In the genomic region with DNA sequence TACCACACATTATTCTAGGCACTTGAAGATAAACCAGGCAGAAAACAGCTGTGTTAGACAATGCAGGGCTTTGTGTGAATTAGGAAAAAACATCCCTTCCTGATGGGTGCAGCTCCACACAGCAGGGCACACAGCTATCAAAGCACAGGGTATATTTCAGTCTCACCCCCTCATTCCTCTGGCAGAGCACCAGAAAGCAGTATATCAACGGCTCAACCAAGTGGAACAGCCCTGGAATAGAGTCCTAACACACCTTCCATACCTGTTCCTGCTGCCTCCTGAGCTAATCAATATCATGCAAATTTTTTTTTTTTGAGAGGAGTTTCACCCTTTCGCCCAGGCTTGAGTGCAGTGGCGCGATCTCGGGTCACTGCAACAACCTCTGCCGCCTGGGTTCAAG, we compare ENCODE assay signal across 20 cellular contexts. TPM values are rescaled to one million over a fixed set of nuclear protein-coding genes. Genes with fewer than 3 reads are reported as not detected.
DNase-seq lines count a peak whose midpoint lies in the region; ATAC-seq, FAIRE-seq and TF ChIP-seq lines count a peak whose summit lies in the region.
"Had no signal": no experiment of that assay in that cellular context is flagged by ENCODE, and none has a peak within 500 bp of the region (broad histone marks: within the 10 kb centered on the region; RNA-seq: fewer than 3 reads in every experiment).

No MANE protein-coding gene starts in this region.

- TF ChIP-seq EP300 in HepG2 (IDR thresholded peaks at IDR 0.05; ENCODE audit: low read depth in 2 of 2, low read length in 2 of 2) = no peak
- no peak for TF ChIP-seq EP300 in HepG2 (CRISPR knock-in tag; IDR thresholded peaks at IDR 0.05; ENCODE audit: borderline replicate concordance)

- ATAC-seq in HepG2 (no peak), mucosa of descending colon (peak; percentile 41), GM21825 (IDR thresholded peaks at IDR 0.05; ENCODE audit: unreplicated experiment) (no peak), HG03159 (IDR thresholded peaks at IDR 0.05; ENCODE audit: unreplicated experiment) (no peak)
- ATAC-seq: activated naive CD8-positive, alpha-beta T cell treated with anti-CD3 and anti-CD28 coated beads, Interleukin-2, amount 50 U/mL, for 24 hours; HCT116 had no signal

- no peaks in the 10 kb centered on the region for H3K79me2 ChIP-seq in HepG2 (ENCODE audit: insufficient read depth, low read length)

- peak overlapping the region in 2 of 3 donors; percentile 52 to 63 for H3K4me3 ChIP-seq in liver (ENCODE audit: low read depth in 1 of 3, low read length in 3 of 3)
- H3K4me3 ChIP-seq in HepG2 (replicated peaks in 1 of 3; ENCODE audit: insufficient read depth in 1 of 3, low read depth in 2 of 3, low read length in 3 of 3) = no peak overlapping the region
- no peak overlapping the region for H3K4me3 ChIP-seq in mucosa of descending colon
- H3K4me3 ChIP-seq: BLaER1 treated with 17β-estradiol and CSF1 and Interleukin-3, amounts not matched to agents 10 nM and 100 nM; SJCRH30 had no signal

- BruUV-seq in HepG2 (replicated peaks; lab: Mats Ljungman, UMichigan) = no TSS peak

- no peak for FAIRE-seq in HepG2 (lab: Jason Lieb, UNC)
- FAIRE-seq: colon had no signal

- H3K9me3 ChIP-seq in liver (ENCODE audit: control insufficient read depth in 4 of 4, low read length in 3 of 4) = no peaks in the 10 kb centered on the region
- no peaks in the 10 kb centered on the region for H3K9me3 ChIP-seq in HepG2 (ENCODE audit: low read length)
- no peaks in the 10 kb centered on the region for H3K9me3 ChIP-seq in mucosa of descending colon
- H3K9me3 ChIP-seq: BLaER1 treated with 17β-estradiol and CSF1 and Interleukin-3, amounts not matched to agents 10 nM and 100 nM; psoas muscle; SJCRH30 had no signal

- TF ChIP-seq RAD21 in liver (IDR thresholded peaks at IDR 0.05) (no peak), HepG2 (CRISPR knock-in tag; IDR thresholded peaks at IDR 0.05) (no peak)

- H3K27ac ChIP-seq in liver (ENCODE audit: low read depth in 1 of 2, low read length in 2 of 2) (peak overlapping the region; percentile 36 to 59), HepG2 (ENCODE audit: extremely low read length, insufficient read depth, low read length) (no peak overlapping the region)
- H3K27ac ChIP-seq: psoas muscle, SJCRH30, VCaP had no signal

- 34% methylated on average over 6 of the region's 6 CpGs for WGBS in liver
- 89% methylated on average over 6 of the region's 6 CpGs for WGBS in HepG2 (ENCODE audit: low lambda C conversion rate)

- DNase-seq in HepG2 (ENCODE audit: low spot score) = no peak
- DNase-seq in NCI-H526 treated with DMSO at 0.1 percent for 48 hours (lab: John Stamatoyannopoulos, UW) = peak; percentile 75
- peak in 1 of 3 donors; percentile 15 for DNase-seq in mucosa of descending colon
- DNase-seq in NCI-H146 treated with DMSO at 0.1 percent for 48 hours (lab: John Stamatoyannopoulos, UW; ENCODE audit: unreplicated experiment) = no peak
- DNase-seq in kidney glomerular epithelial cell (lab: John Stamatoyannopoulos, UW) = no peak
- DNase-seq: activated CD4-positive, alpha-beta T cell treated with anti-CD3 and anti-CD28 coated beads, Interleukin-2, amount 50 U/mL, for 4 hours; activated effector memory CD4-positive, alpha-beta T cell treated with Interleukin-2 at 50 U/mL for 16 hours; activated naive CD8-positive, alpha-beta T cell treated with anti-CD3 and anti-CD28 coated beads, Interleukin-2, amount 50 U/mL, for 24 hours; Calu3; endodermal cell; NCI-H1436 treated with DMSO at 0.1 percent for 48 hours; SJCRH30 had no signal

- no peaks in the 10 kb centered on the region for H4K20me1 ChIP-seq in HepG2 (ENCODE audit: insufficient read depth, low read length)

- no peaks in the 10 kb centered on the region for H3K27me3 ChIP-seq in liver (ENCODE audit: control insufficient read depth in 4 of 4, insufficient read depth in 4 of 4, low read length in 3 of 4)
- H3K27me3 ChIP-seq in HepG2 (ENCODE audit: control insufficient read depth in 1 of 2, insufficient read depth in 2 of 2, low read length in 2 of 2) = no peaks in the 10 kb centered on the region
- H3K27me3 ChIP-seq: BLaER1 treated with 17β-estradiol and CSF1 and Interleukin-3, amounts not matched to agents 10 nM and 100 nM; SJCRH30 had no signal

- TF ChIP-seq CTCF in liver (IDR thresholded peaks at IDR 0.05; ENCODE audit: low read depth, low read length, missing input control) (no peak), HepG2 (CRISPR knock-in tag; IDR thresholded peaks at IDR 0.05) (no peak), mucosa of descending colon (IDR thresholded peaks at IDR 0.05) (no peak)

- in situ Hi-C loops in HepG2 (cut with HindIII; ENCODE audit: extremely low pct_ligation_motif_present, low pct_unique_long_range_greater_than_20kb) = no loop called here

- intact Hi-C loops in HepG2 (cut with micrococcal nuclease; ENCODE audit: unreplicated experiment) = no loop called here
- intact Hi-C loops in mucosa of descending colon (cut with DNase I, micrococcal nuclease) = no loop called here

- H3K9ac ChIP-seq in liver (ENCODE audit: low read depth in 1 of 2, low read length in 2 of 2) = peak overlapping the region in 1 of 2 donors; percentile 55
- no peak overlapping the region for H3K9ac ChIP-seq in HepG2 (ENCODE audit: insufficient read depth, low read depth, low read length)
- H3K9ac ChIP-seq: BLaER1 treated with 17β-estradiol and CSF1 and Interleukin-3, amounts not matched to agents 10 nM and 100 nM had no signal

- H3K36me3 ChIP-seq in liver (ENCODE audit: control insufficient read depth in 4 of 4, insufficient read depth in 3 of 4, low read depth in 1 of 4, low read length in 3 of 4) (no peaks in the 10 kb centered on the region), HepG2 (replicated peaks in 1 of 2; ENCODE audit: control insufficient read depth in 1 of 2, insufficient read depth in 2 of 2, low read length in 2 of 2) (no peaks in the 10 kb centered on the region), mucosa of descending colon (ENCODE audit: low read depth) (no peaks in the 10 kb centered on the region)
- H3K36me3 ChIP-seq: SJCRH30 had no signal

- no peak overlapping the region for H3K4me2 ChIP-seq in HepG2 (ENCODE audit: low read depth, low read length)

- POLR2A ChIA-PET in HepG2 (lab: Yijun Ruan, JAX) = no interaction called here

- H3K4me1 ChIP-seq in liver (ENCODE audit: control insufficient read depth in 4 of 4, insufficient read depth in 4 of 4, low read length in 3 of 4) = peaks cover 0 to 10% (median 4%) of the 10 kb centered on the region in 4 donors
- no peaks in the 10 kb centered on the region for H3K4me1 ChIP-seq in HepG2 (ENCODE audit: insufficient read depth, low read length)
- no peaks in the 10 kb centered on the region for H3K4me1 ChIP-seq in mucosa of descending colon (ENCODE audit: low read depth)
- H3K4me1 ChIP-seq: psoas muscle, SJCRH30 had no signal

- CTCF ChIA-PET in HepG2 (lab: Yijun Ruan, JAX; ENCODE audit: low intra/inter-chr PET ratio, low total read pairs) = no interaction called here

- no peak for TF ChIP-seq POLR2A in HepG2 (IDR thresholded peaks at IDR 0.05; ENCODE audit: insufficient read depth in 1 of 2, low read depth in 2 of 2, low read length in 2 of 2)

- no peak overlapping the region for H2AFZ ChIP-seq in HepG2 (ENCODE audit: low read length)

TF ChIP-seq in liver, 16 proteins besides CTCF, POLR2A, EP300 and RAD21 (continues in another document):
- no peak for TF ChIP-seq RXRA (IDR thresholded peaks at IDR 0.05)
- no peak for TF ChIP-seq HNF4G (IDR thresholded peaks at IDR 0.05)
- TF ChIP-seq NR2F2 (IDR thresholded peaks at IDR 0.05) = no peak
- TF ChIP-seq GABPA (IDR thresholded peaks at IDR 0.05 in 1 of 2, conservative IDR thresholded peaks at IDR 0.05 in 1 of 2) = no peak
- TF ChIP-seq FOXA2 (IDR thresholded peaks at IDR 0.05) = no peak
- no peak for TF ChIP-seq JUND (IDR thresholded peaks at IDR 0.05)
- TF ChIP-seq TAF1 (conservative IDR thresholded peaks at IDR 0.05) = no peak

TF ChIP-seq in HepG2, 621 proteins besides CTCF, POLR2A, EP300 and RAD21 (continues in another document):
- TF ChIP-seq PAWR (CRISPR knock-in tag; IDR thresholded peaks at IDR 0.05; ENCODE audit: borderline replicate concordance) = no peak

RNA-seq across cellular contexts. Expression of gene LYST, which starts 32.1 kb away (rescaled TPM):
- total RNA-seq in liver (10 to 100 TPM; 19.9 to 45.9 TPM), HepG2 (2016; rRNA removed; fragmentation: Illumina TruSeq; extraction: Trizol) (2.5 and 2.7 TPM in 2 replicates), mucosa of descending colon (10 to 100 TPM; 24.0 to 32.3 (median 26.7) TPM)
- polyA plus RNA-seq in liver (1 to 10 TPM; 3.4 to 8.4 TPM), HepG2 (2011; rRNA removed) (0.91 and 1.3 TPM in 2 replicates)
- 2.5 and 2.8 TPM in 2 replicates for total RNA-seq in HepG2 (2016; cell fraction: cytosol; rRNA removed; fragmentation: Illumina TruSeq; extraction: Trizol; ENCODE audit: low read depth)
- total RNA-seq in HepG2 (2016; cell fraction: insoluble cytoplasmic fraction; rRNA removed; fragmentation: Illumina TruSeq; extraction: Trizol) = 2.8 and 3.0 TPM in 2 replicates
- total RNA-seq in HepG2 (2016; cell fraction: membrane; rRNA removed; fragmentation: Illumina TruSeq; extraction: Trizol) = 1.3 and 1.6 TPM in 2 replicates
- total RNA-seq in HepG2 (2016; cell fraction: nucleus; rRNA removed; fragmentation: Illumina TruSeq; extraction: Trizol) = 5.8 and 6.4 TPM in 2 replicates
- 0.55 and 1.0 TPM in 2 replicates for polyA plus RNA-seq in HepG2 (2011; cell fraction: cytosol; rRNA removed)
- polyA plus RNA-seq in HepG2 (2011; cell fraction: nucleus; rRNA removed) = 1.5 and 1.6 TPM in 2 replicates
- 0.80 and 0.81 TPM in 2 replicates for polyA plus RNA-seq in HepG2 (2012)
- 2.1 and 2.9 TPM in 2 replicates for polyA plus RNA-seq in HepG2 (2016; cell fraction: cytosol; fragmentation: Illumina TruSeq; extraction: Trizol; ENCODE audit: low read depth)
- 2.1 and 2.2 TPM in 2 replicates for polyA plus RNA-seq in HepG2 (2016; cell fraction: insoluble cytoplasmic fraction; fragmentation: Illumina TruSeq; extraction: Trizol; ENCODE audit: low read depth)
- polyA plus RNA-seq in HepG2 (2016; cell fraction: membrane; fragmentation: Illumina TruSeq; extraction: Trizol; ENCODE audit: low read depth) = 1.7 and 1.8 TPM in 2 replicates
- polyA plus RNA-seq in HepG2 (2016; cell fraction: nucleus; fragmentation: Illumina TruSeq; extraction: Trizol; ENCODE audit: insufficient read depth, low read depth) = 3.3 and 5.1 TPM in 2 replicates
- polyA minus RNA-seq in HepG2 (2011; rRNA and poly(A)+ RNA removed; ENCODE audit: low replicate concordance) = 1.4 and 4.8 TPM in 2 replicates
- 2.0 and 2.5 TPM in 2 replicates for polyA minus RNA-seq in HepG2 (2011; cell fraction: cytosol; rRNA and poly(A)+ RNA removed)
- polyA minus RNA-seq in HepG2 (2011; cell fraction: nucleus; rRNA and poly(A)+ RNA removed) = 7.7 and 8.7 TPM in 2 replicates

Comparison
In these comparisons a context has a peak if more than half of its experiments do, and no peak if none do; other contexts are left out.
1. H3K4me3 ChIP-seq: peak in liver (2 of 3); none in HepG2 (0 of 3) and mucosa of descending colon (single experiment).